In genomic region chr16:17828012-17828411, GRCh38 we compare ENCODE assay signal across 20 cellular contexts.
DNase-seq lines count a peak whose midpoint lies in the region; ATAC-seq, FAIRE-seq and TF ChIP-seq lines count a peak whose summit lies in the region.
"Had no signal": no experiment of that assay in that cellular context is flagged by ENCODE, and none has a peak within 500 bp of the region (broad histone marks: within the 10 kb centered on the region; RNA-seq: fewer than 3 reads in every experiment).

No MANE protein-coding gene starts in this region.

- WGBS in A549 (ENCODE audit: missing lambda C conversion rate), result 0% methylated on average over 2 of the region's 2 CpGs
- 0% methylated on average over 2 of the region's 2 CpGs for WGBS in GM23248 (ENCODE audit: low coverage in 1 of 2, low lambda C conversion rate in 2 of 2, missing lambda C conversion rate in 2 of 2), 2 experiments
- 14% methylated on average over 2 of the region's 2 CpGs for WGBS in SK-N-SH (ENCODE audit: low lambda C conversion rate)

- 0 out of 3 replicates have a peak, but pooled peaks cover 3% of the 10 kb centered on the region for H3K4me1 ChIP-seq in A549
- H3K4me1 ChIP-seq in GM23248 (ENCODE audit: insufficient read depth), result peaks cover 11% of the 10 kb centered on the region; the same call in 1 of the 2 replicates
- peaks cover 6 to 8% of the 10 kb centered on the region in 2 experiments; a peak in 3 of 4 replicates for H3K4me1 ChIP-seq in SK-N-SH (ENCODE audit: control insufficient read depth in 1 of 2, insufficient read depth in 2 of 2, low read depth in 1 of 2, low read length in 1 of 2)
- H3K4me1 ChIP-seq in BE2C, result no peaks in the 10 kb centered on the region
- H3K4me1 ChIP-seq: lower lobe of right lung had no signal

- DNase-seq in A549 (ENCODE audit: low read depth in 1 of 2, low spot score in 1 of 2) (peak in 1 of 2 experiments; percentile 13), GM23248 (peak; percentile 77), SK-N-SH (no peak), fibroblast of the aortic adventitia (ENCODE audit: low read depth) (peak; percentile 94), activated gamma-delta T cell treated with Interleukin-2 at 50 U/mL for 16 hours (no peak), activated T-cell treated with anti-CD3 and anti-CD28 coated beads for 4 hours (no peak), BE2C (no peak)
- DNase-seq: ACHN; activated CD4-positive, alpha-beta T cell treated with anti-CD3 and anti-CD28 coated beads for 1 hour; activated naive CD4-positive, alpha-beta T cell treated with Interleukin-2 at 50 U/mL for 16 hours; effector CD8-positive, alpha-beta T cell; lower lobe of right lung; naive thymus-derived CD8-positive, alpha-beta T cell; NCI-H446; stimulated activated CD8-positive, alpha-beta memory T cell treated with anti-CD3 and anti-CD28 coated beads, Interleukin-4, amount 100 ng/mL, for 48 hours; thyroid gland had no signal

- TF ChIP-seq POLR2A in A549 (IDR thresholded peaks at IDR 0.05; ENCODE audit: low read length), result no peak

- TF ChIP-seq CTCF in A549 (IDR thresholded peaks at IDR 0.05) (no peak), SK-N-SH (IDR thresholded peaks at IDR 0.05) (no peak), fibroblast of the aortic adventitia (IDR thresholded peaks at IDR 0.05; ENCODE audit: insufficient read depth, low read length) (no peak), BE2C (IDR thresholded peaks at IDR 0.05; ENCODE audit: low read depth, low read length) (no peak)

- no peak for FAIRE-seq in A549 (lab: Jason Lieb, UNC)
- FAIRE-seq: GM18507 had no signal

- H2AFZ ChIP-seq in GM23248 (no peak overlapping the region), SK-N-SH (ENCODE audit: low read depth) (no peak overlapping the region)

- no peak for TF ChIP-seq EP300 in A549 (IDR thresholded peaks at IDR 0.05)
- TF ChIP-seq EP300 in SK-N-SH (IDR thresholded peaks at IDR 0.05; ENCODE audit: borderline replicate concordance in 1 of 2, low read depth in 1 of 2, low read length in 1 of 2), result peak; percentile 39 to 53; a peak in 3 of 4 replicates

- TF ChIP-seq RAD21 in A549 (conservative IDR thresholded peaks at IDR 0.05 in 1 of 2, IDR thresholded peaks at IDR 0.05 in 1 of 2), result no peak
- TF ChIP-seq RAD21 in SK-N-SH (IDR thresholded peaks at IDR 0.05; ENCODE audit: low read length), result no peak

- H3K9ac ChIP-seq in GM23248, result no peak overlapping the region
- peak overlapping the region; percentile 41; the same call in 1 of the 2 replicates for H3K9ac ChIP-seq in SK-N-SH

- H3K27ac ChIP-seq in A549 (no peak overlapping the region), GM23248 (no peak overlapping the region), SK-N-SH (ENCODE audit: low read depth in 2 of 2, low read length in 1 of 2) (peak overlapping the region; percentile 69 to 95)
- H3K27ac ChIP-seq: cardiac muscle cell, lower lobe of right lung, thyroid gland had no signal

- H3K79me2 ChIP-seq in GM23248 (ENCODE audit: insufficient read depth), result no peaks in the 10 kb centered on the region
- H3K79me2 ChIP-seq in SK-N-SH (ENCODE audit: insufficient read depth), result no peaks in the 10 kb centered on the region

- peaks cover 10% of the 10 kb centered on the region; the same call in 1 of the 2 replicates for H3F3A ChIP-seq in GM23248 (ENCODE audit: insufficient read depth)
- H3F3A ChIP-seq in SK-N-SH (replicated peaks; ENCODE audit: insufficient read depth), result peaks cover 14% of the 10 kb centered on the region

- no peaks in the 10 kb centered on the region for H3K9me3 ChIP-seq in A549
- no peaks in the 10 kb centered on the region for H3K9me3 ChIP-seq in GM23248 (ENCODE audit: low read depth)
- H3K9me3 ChIP-seq in SK-N-SH, result no peaks in the 10 kb centered on the region
- no peaks in the 10 kb centered on the region for H3K9me3 ChIP-seq in BE2C
- H3K9me3 ChIP-seq: lower lobe of right lung, thyroid gland had no signal

- H3K27me3 ChIP-seq in GM23248 (replicated peaks; ENCODE audit: insufficient read depth) (no peaks in the 10 kb centered on the region), SK-N-SH (ENCODE audit: insufficient read depth) (no peaks in the 10 kb centered on the region), BE2C (no peaks in the 10 kb centered on the region)
- H3K27me3 ChIP-seq: cardiac muscle cell, thyroid gland had no signal

- H3K4me3 ChIP-seq in A549, result no peak overlapping the region
- no peak overlapping the region for H3K4me3 ChIP-seq in GM23248
- no peak overlapping the region for H3K4me3 ChIP-seq in SK-N-SH (ENCODE audit: low read depth in 2 of 2, low read length in 1 of 2)
- H3K4me3 ChIP-seq in fibroblast of the aortic adventitia (ENCODE audit: low read depth, low read length), result no peak overlapping the region
- no peak overlapping the region for H3K4me3 ChIP-seq in BE2C (ENCODE audit: low read depth, low read length)
- H3K4me3 ChIP-seq: cardiac muscle cell, lower lobe of right lung, thyroid gland had no signal

- POLR2A ChIA-PET in A549 (lab: Yijun Ruan, JAX), result no interaction called here
- POLR2A ChIA-PET in SK-N-SH (lab: Yijun Ruan, JAX), result interaction anchor here (1.0 kb wide), 1 partner anchor 9 kb away, joined by 5 read pairs; no protein-coding TSS in a partner anchor

- H3K4me2 ChIP-seq in A549, result 0 out of 3 replicates have a peak overlapping the region, but pooled peaks have one; percentile 14
- H3K4me2 ChIP-seq in GM23248 (ENCODE audit: unreplicated experiment), result peak overlapping the region; percentile 23
- 0 out of 2 replicates have a peak overlapping the region, but pooled peaks have one; percentile 25 for H3K4me2 ChIP-seq in SK-N-SH

- H4K20me1 ChIP-seq in GM23248 (ENCODE audit: insufficient read depth) (no peaks in the 10 kb centered on the region), SK-N-SH (ENCODE audit: insufficient read depth) (no peaks in the 10 kb centered on the region)

- in situ Hi-C loops in GM23248 (cut with MboI), result no loop called here

- H3K9me2 ChIP-seq in GM23248 (ENCODE audit: insufficient read depth) (no peaks in the 10 kb centered on the region), SK-N-SH (no peaks in the 10 kb centered on the region)

- CTCF ChIA-PET in A549 (lab: Yijun Ruan, JAX), result no interaction called here
- CTCF ChIA-PET in SK-N-SH (lab: Yijun Ruan, JAX), result no interaction called here

- no peak for ATAC-seq in A549
- ATAC-seq in HG02763 (IDR thresholded peaks at IDR 0.05; ENCODE audit: unreplicated experiment), result no peak
- ATAC-seq: lower lobe of right lung; naive thymus-derived CD8-positive, alpha-beta T cell; Panc1 had no signal

- H3K36me3 ChIP-seq in GM23248 (ENCODE audit: low read depth), result no peaks in the 10 kb centered on the region
- H3K36me3 ChIP-seq in SK-N-SH (replicated peaks in 1 of 2; ENCODE audit: control insufficient read depth in 1 of 2, insufficient read depth in 2 of 2, low read length in 1 of 2), result no peaks in the 10 kb centered on the region
- no peaks in the 10 kb centered on the region for H3K36me3 ChIP-seq in BE2C
- H3K36me3 ChIP-seq: cardiac muscle cell, lower lobe of right lung, thyroid gland had no signal

TF ChIP-seq in A549, 52 proteins besides CTCF, POLR2A, EP300 and RAD21:
- no peak for TF ChIP-seq CBX2 (IDR thresholded peaks at IDR 0.05; ENCODE audit: borderline replicate concordance, low read depth)
- no peak for TF ChIP-seq USF2 (IDR thresholded peaks at IDR 0.05)
- no peak for TF ChIP-seq ZNF302 (CRISPR knock-in tag; IDR thresholded peaks at IDR 0.05)
- no peak for TF ChIP-seq HDAC2 (IDR thresholded peaks at IDR 0.05)
- TF ChIP-seq MAFK (IDR thresholded peaks at IDR 0.05; ENCODE audit: partially characterized antibody), result peak; percentile 80
- peak; percentile 33 for TF ChIP-seq NFE2L2 (conservative IDR thresholded peaks at IDR 0.05; ENCODE audit: low read length)

TF ChIP-seq in SK-N-SH, 30 proteins besides CTCF, POLR2A, EP300 and RAD21 (continues in another document):
- TF ChIP-seq NFIC (IDR thresholded peaks at IDR 0.05; ENCODE audit: borderline replicate concordance), result peak; percentile 82
- 0 out of 2 replicates have a peak, but pooled peaks have one; percentile 15 for TF ChIP-seq REST (IDR thresholded peaks at IDR 0.05; ENCODE audit: low read depth, low read length)
- peak; percentile 87 for TF ChIP-seq PBX3 (IDR thresholded peaks at IDR 0.05)
- no peak for TF ChIP-seq EZH2phosphoT487 (IDR thresholded peaks at IDR 0.05; ENCODE audit: borderline replicate concordance, low read depth)
- no peak for TF ChIP-seq RXRA (IDR thresholded peaks at IDR 0.05; ENCODE audit: borderline replicate concordance, low read depth)
- TF ChIP-seq SMC3 (IDR thresholded peaks at IDR 0.05; ENCODE audit: low read depth, low read length), result no peak
- TF ChIP-seq SIN3A (IDR thresholded peaks at IDR 0.05; ENCODE audit: borderline replicate concordance, low read depth, low read length), result no peak

Comparison
In these comparisons a context has a peak if more than half of its experiments do, and no peak if none do; other contexts are left out.
1. DNase-seq: peak in GM23248 (single experiment) and fibroblast of the aortic adventitia (single experiment); none in SK-N-SH (single experiment), activated gamma-delta T cell treated with Interleukin-2 at 50 U/mL for 16 hours (single experiment), activated T-cell treated with anti-CD3 and anti-CD28 coated beads for 4 hours (single experiment) and BE2C (single experiment).
2. H3K27ac ChIP-seq: peak in SK-N-SH (2 of 2); none in A549 (0 of 2) and GM23248 (single experiment).
3. Of the 12 proteins assayed by ChIP-seq in both A549 and SK-N-SH: peak only in A549: none; only in SK-N-SH: EP300, FOSL2, MAX, PBX3 and REST; in both: none; in neither: 7.
4. Peak in every context shown above with its lines, with median percentiles within 50 percentile points of each other: H3K4me2 ChIP-seq.